31 cellular contexts compared by ENCODE assay signal in the genomic region with DNA sequence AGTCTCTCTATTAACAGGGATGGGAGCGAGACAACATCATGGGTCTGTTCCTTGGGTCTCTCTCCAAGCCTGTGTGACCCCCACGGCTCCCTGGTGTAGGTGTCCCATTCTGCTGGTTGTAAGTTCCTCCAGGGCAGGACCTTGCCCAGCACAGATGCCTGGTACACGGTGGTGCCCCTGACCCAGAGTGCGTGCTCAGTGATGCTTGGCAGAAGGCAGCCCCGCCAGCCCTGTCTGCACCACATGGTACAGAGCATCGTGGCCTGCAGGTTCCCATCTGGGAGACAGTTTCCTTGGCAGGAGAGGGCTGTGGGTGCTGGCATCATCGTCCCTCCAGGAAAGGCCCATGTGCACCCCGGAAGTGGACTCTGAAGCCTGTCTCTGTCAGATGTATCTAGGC.
"Had no signal": no experiment of that assay in that cellular context is flagged by ENCODE, and none has a peak within 500 bp of the region (broad histone marks: within the 10 kb centered on the region; RNA-seq: fewer than 3 reads in every experiment).

No MANE protein-coding gene starts in this region.

- H3K4me3 ChIP-seq: body of pancreas, cardiac muscle cell, colonic mucosa, dorsolateral prefrontal cortex had no signal

- H3K27me3 ChIP-seq: body of pancreas, cardiac muscle cell, colonic mucosa, dorsolateral prefrontal cortex had no signal

- H3K36me3 ChIP-seq: cardiac muscle cell, colonic mucosa, WERI-Rb-1 had no signal

- H3K4me3 Mint-ChIP-seq: activated B cell treated with CpG ODN at 0.5 μM for 24 hours; activated CD8-positive, alpha-beta T cell treated with anti-CD3 and anti-CD28 coated beads for 36 hours; activated naive CD4-positive, alpha-beta T cell treated with anti-CD3 and anti-CD28 coated beads, Interleukin-2, amount 10 ng/mL, durations not matched to agents 7 days and 5 days; activated naive CD8-positive, alpha-beta T cell; activated T-cell treated with anti-CD3 and anti-CD28 coated beads, Interleukin-2, amount 50 U/mL, for 4 hours; activated T-helper 1 cell treated with anti-CD3 and anti-CD28 coated beads, Interleukin-12 subunit alpha, Interleukin-12 subunit beta, Interleukin-2, Interleukin-4 antibody, amounts not matched to agents 30 ng/mL and 10 ng/mL and 1 ng/mL, durations not matched to agents 14 hours and 24 hours and 36 hours; dendritic cell treated with granulocyte-macrophage colony-stimulating factor and Interleukin-4, amounts not matched to agents 40 ng/mL and 50 ng/mL, for 4 days; endodermal cell; T-cell; T-helper 1 cell treated with Interleukin-12 subunit alpha and Interleukin-12 subunit beta and Interleukin-4 antibody, amounts not matched to agents 30 μg/mL and 1 μg/mL, for 36 hours had no signal

- H3K27ac Mint-ChIP-seq: activated B cell treated with CpG ODN at 0.5 μM for 24 hours; activated CD8-positive, alpha-beta T cell treated with anti-CD3 and anti-CD28 coated beads for 36 hours; activated naive CD4-positive, alpha-beta T cell treated with anti-CD3 and anti-CD28 coated beads, Interleukin-2, amount 10 ng/mL, durations not matched to agents 7 days and 5 days; activated naive CD8-positive, alpha-beta T cell; activated T-helper 1 cell treated with anti-CD3 and anti-CD28 coated beads, Interleukin-12 subunit alpha, Interleukin-12 subunit beta, Interleukin-2, Interleukin-4 antibody, amounts not matched to agents 30 ng/mL and 10 ng/mL and 1 ng/mL, durations not matched to agents 14 hours and 24 hours and 36 hours; activated T-helper 2 cell treated with anti-CD3 and anti-CD28 coated beads, Interferon-gamma antibody, Interleukin-2, Interleukin-4, amounts not matched to agents 10 μg/mL and 5 μg/mL and 100 μg/mL, durations not matched to agents 14 hours and 24 hours and 36 hours; dendritic cell treated with granulocyte-macrophage colony-stimulating factor and Interleukin-4, amounts not matched to agents 40 ng/mL and 50 ng/mL, for 4 days; endodermal cell; T-cell; T-helper 1 cell treated with Interleukin-12 subunit alpha and Interleukin-12 subunit beta and Interleukin-4 antibody, amounts not matched to agents 30 μg/mL and 1 μg/mL, for 36 hours had no signal

- H3K4me1 ChIP-seq: body of pancreas, colonic mucosa had no signal

- H3K27me3 Mint-ChIP-seq: activated B cell treated with CpG ODN at 0.5 μM for 24 hours; activated CD8-positive, alpha-beta T cell treated with anti-CD3 and anti-CD28 coated beads for 36 hours; activated naive CD4-positive, alpha-beta T cell treated with anti-CD3 and anti-CD28 coated beads, Interleukin-2, amount 10 ng/mL, durations not matched to agents 7 days and 5 days; activated naive CD8-positive, alpha-beta T cell; T-cell had no signal

- H3K27ac ChIP-seq: body of pancreas, cardiac muscle cell, colonic mucosa, dorsolateral prefrontal cortex, WERI-Rb-1 had no signal

- FAIRE-seq: frontal cortex had no signal

- H3K9me3 ChIP-seq: body of pancreas, colonic mucosa had no signal

- H3K9me3 Mint-ChIP-seq: activated B cell treated with CpG ODN at 0.5 μM for 24 hours; activated CD8-positive, alpha-beta T cell treated with anti-CD3 and anti-CD28 coated beads for 36 hours; activated naive CD4-positive, alpha-beta T cell treated with anti-CD3 and anti-CD28 coated beads, Interleukin-2, amount 10 ng/mL, durations not matched to agents 7 days and 5 days; activated T-cell treated with anti-CD3 and anti-CD28 coated beads, Interleukin-2, amount 50 U/mL, for 4 hours; activated T-helper 1 cell treated with anti-CD3 and anti-CD28 coated beads, Interleukin-12 subunit alpha, Interleukin-12 subunit beta, Interleukin-2, Interleukin-4 antibody, amounts not matched to agents 30 ng/mL and 10 ng/mL and 1 ng/mL, durations not matched to agents 14 hours and 24 hours and 36 hours; activated T-helper 2 cell treated with anti-CD3 and anti-CD28 coated beads, Interferon-gamma antibody, Interleukin-2, Interleukin-4, amounts not matched to agents 10 μg/mL and 5 μg/mL and 100 μg/mL, durations not matched to agents 14 hours and 24 hours and 36 hours; dendritic cell treated with granulocyte-macrophage colony-stimulating factor and Interleukin-4, amounts not matched to agents 40 ng/mL and 50 ng/mL, for 4 days; endodermal cell; T-cell; T-helper 1 cell treated with Interleukin-12 subunit alpha and Interleukin-12 subunit beta and Interleukin-4 antibody, amounts not matched to agents 30 μg/mL and 1 μg/mL, for 36 hours had no signal

- H3K4me1 Mint-ChIP-seq: activated B cell treated with CpG ODN at 0.5 μM for 24 hours had no signal

- DNase-seq: activated B cell treated with CpG ODN at 0.5 μM for 24 hours; activated CD4-positive, alpha-beta T cell treated with anti-CD3 and anti-CD28 coated beads for 48 hours; activated CD4-positive, alpha-beta T cell treated with anti-CD3 and anti-CD28 coated beads, Interleukin-2, amount 50 U/mL, for 1 hour; activated CD4-positive, alpha-beta T cell treated with anti-CD3 and anti-CD28 coated beads, Interleukin-2, amount 50 U/mL, for 48 hours; activated CD8-positive, alpha-beta memory T cell treated with anti-CD3 and anti-CD28 coated beads for 24 hours; activated CD8-positive, alpha-beta T cell treated with anti-CD3 and anti-CD28 coated beads for 36 hours; activated effector memory CD4-positive, alpha-beta T cell treated with anti-CD3 and anti-CD28 coated beads, Interleukin-2, amount 50 U/mL, for 16 hours; activated naive CD4-positive, alpha-beta T cell treated with anti-CD3 and anti-CD28 coated beads, Interleukin-2, amount 10 ng/mL, durations not matched to agents 7 days and 5 days; activated T-cell treated with anti-CD3 and anti-CD28 coated beads, Interleukin-2, amount 50 U/mL, for 4 hours; amniotic stem cell; anterior cingulate cortex; body of pancreas; central memory CD4-positive, alpha-beta T cell; cerebellar nuclear complex; colonic mucosa; effector memory CD4-positive, alpha-beta T cell; endodermal cell; foreskin fibroblast; head of caudate nucleus; SW 1271; T-cell; T-helper 9 cell; WERI-Rb-1 had no signal

- H3K36me3 Mint-ChIP-seq: activated naive CD4-positive, alpha-beta T cell treated with anti-CD3 and anti-CD28 coated beads, Interleukin-2, amount 10 ng/mL, durations not matched to agents 7 days and 5 days; activated naive CD8-positive, alpha-beta T cell had no signal
